1 cellular context compared by ENCODE assay signal in the genomic region with DNA sequence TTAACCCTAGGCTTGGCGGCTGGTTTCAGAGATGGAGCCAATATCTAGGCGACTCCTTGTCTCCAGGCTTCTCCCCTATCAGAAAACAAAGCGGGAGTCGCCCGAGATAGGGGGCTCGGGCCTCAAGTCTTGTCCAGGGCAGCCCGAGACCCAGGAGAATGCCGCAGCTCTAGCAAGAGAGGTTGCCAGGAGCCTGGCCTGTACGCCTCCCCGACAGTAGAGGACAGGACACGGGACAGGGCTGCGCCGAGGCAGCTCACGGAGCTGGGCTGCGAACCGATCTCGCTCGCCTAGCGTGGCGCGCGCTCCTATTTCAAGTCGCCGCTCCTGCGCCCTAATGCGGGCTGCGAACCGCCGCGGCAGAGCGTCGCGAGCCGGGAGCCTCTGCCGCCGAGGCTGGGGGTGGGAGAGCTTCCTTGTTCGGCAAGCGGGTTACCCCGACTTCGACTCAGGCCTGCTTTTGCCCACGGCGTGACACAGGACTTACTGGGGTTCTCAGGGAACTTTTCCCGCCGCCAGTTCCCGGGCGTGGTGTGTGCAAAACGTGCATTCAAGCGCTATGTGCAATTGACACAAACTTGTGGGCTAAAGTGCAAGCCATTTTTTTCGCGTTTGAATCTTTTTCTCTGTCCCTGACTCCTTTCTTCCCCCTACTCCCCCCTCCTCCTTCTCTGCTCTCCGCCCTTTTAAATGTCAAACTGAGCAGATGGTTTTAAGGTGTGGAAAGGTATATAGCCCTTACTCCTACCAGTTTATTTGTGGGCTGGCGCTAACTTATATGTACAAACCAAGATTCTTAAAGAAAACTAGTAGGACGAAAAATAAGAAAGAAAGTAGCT.
A peak's percentile ranks its signal among the peaks of the same experiment; 100 is the strongest.
TF ChIP-seq lines count a peak whose summit lies in the region.

No MANE protein-coding gene starts in this region.

TF ChIP-seq in HepG2, 621 proteins besides CTCF, POLR2A, EP300 and RAD21 (continued from another document):
- TF ChIP-seq, protein P1, sequence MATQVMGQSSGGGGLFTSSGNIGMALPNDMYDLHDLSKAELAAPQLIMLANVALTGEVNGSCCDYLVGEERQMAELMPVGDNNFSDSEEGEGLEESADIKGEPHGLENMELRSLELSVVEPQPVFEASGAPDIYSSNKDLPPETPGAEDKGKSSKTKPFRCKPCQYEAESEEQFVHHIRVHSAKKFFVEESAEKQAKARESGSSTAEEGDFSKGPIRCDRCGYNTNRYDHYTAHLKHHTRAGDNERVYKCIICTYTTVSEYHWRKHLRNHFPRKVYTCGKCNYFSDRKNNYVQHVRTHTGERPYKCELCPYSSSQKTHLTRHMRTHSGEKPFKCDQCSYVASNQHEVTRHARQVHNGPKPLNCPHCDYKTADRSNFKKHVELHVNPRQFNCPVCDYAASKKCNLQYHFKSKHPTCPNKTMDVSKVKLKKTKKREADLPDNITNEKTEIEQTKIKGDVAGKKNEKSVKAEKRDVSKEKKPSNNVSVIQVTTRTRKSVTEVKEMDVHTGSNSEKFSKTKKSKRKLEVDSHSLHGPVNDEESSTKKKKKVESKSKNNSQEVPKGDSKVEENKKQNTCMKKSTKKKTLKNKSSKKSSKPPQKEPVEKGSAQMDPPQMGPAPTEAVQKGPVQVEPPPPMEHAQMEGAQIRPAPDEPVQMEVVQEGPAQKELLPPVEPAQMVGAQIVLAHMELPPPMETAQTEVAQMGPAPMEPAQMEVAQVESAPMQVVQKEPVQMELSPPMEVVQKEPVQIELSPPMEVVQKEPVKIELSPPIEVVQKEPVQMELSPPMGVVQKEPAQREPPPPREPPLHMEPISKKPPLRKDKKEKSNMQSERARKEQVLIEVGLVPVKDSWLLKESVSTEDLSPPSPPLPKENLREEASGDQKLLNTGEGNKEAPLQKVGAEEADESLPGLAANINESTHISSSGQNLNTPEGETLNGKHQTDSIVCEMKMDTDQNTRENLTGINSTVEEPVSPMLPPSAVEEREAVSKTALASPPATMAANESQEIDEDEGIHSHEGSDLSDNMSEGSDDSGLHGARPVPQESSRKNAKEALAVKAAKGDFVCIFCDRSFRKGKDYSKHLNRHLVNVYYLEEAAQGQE (IDR thresholded peaks at IDR 0.05; ENCODE audit: borderline replicate concordance in 1 of 2, low read depth in 1 of 2, low read length in 2 of 2) = no peak
- TF ChIP-seq ARHGAP35 (CRISPR knock-in tag; IDR thresholded peaks at IDR 0.05; ENCODE audit: borderline replicate concordance) = no peak
- TF ChIP-seq SATB2 (CRISPR knock-in tag; IDR thresholded peaks at IDR 0.05) = no peak
- peak; percentile 38 for TF ChIP-seq ZNF687 (CRISPR knock-in tag; IDR thresholded peaks at IDR 0.05)
- peak; percentile 63; the same call in 1 of the 2 replicates for TF ChIP-seq ZBTB33 (CRISPR knock-in tag; IDR thresholded peaks at IDR 0.05)
- TF ChIP-seq ZNF282 (IDR thresholded peaks at IDR 0.05; ENCODE audit: partially characterized antibody) = no peak
- peak; percentile 88 for TF ChIP-seq RBFOX2 (IDR thresholded peaks at IDR 0.05; ENCODE audit: low read depth, low read length)
- 0 out of 2 replicates have a peak, but pooled peaks have one; percentile 31 for TF ChIP-seq DZIP1 (CRISPR knock-in tag; IDR thresholded peaks at IDR 0.05)
- TF ChIP-seq, protein P2, sequence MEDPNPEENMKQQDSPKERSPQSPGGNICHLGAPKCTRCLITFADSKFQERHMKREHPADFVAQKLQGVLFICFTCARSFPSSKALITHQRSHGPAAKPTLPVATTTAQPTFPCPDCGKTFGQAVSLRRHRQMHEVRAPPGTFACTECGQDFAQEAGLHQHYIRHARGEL (CRISPR knock-in tag; IDR thresholded peaks at IDR 0.05) = no peak
- TF ChIP-seq MTA1 (CRISPR knock-in tag; IDR thresholded peaks at IDR 0.05; ENCODE audit: borderline replicate concordance) = peak; percentile 20; the same call in 1 of the 2 replicates
- TF ChIP-seq SMARCE1 (IDR thresholded peaks at IDR 0.05; ENCODE audit: borderline replicate concordance) = no peak
- TF ChIP-seq SKI (IDR thresholded peaks at IDR 0.05; ENCODE audit: partially characterized antibody) = no peak
- TF ChIP-seq ZBTB38 (CRISPR knock-in tag; IDR thresholded peaks at IDR 0.05) = peak; percentile 97
- peak; percentile 63 for TF ChIP-seq AGO1 (IDR thresholded peaks at IDR 0.05; ENCODE audit: low read depth, low read length, poor library complexity, severe bottlenecking)
- peak; percentile 17 for TF ChIP-seq PRPF4 (IDR thresholded peaks at IDR 0.05; ENCODE audit: low read depth, low read length, poor library complexity, severe bottlenecking)
- TF ChIP-seq THAP11 (CRISPR knock-in tag; IDR thresholded peaks at IDR 0.05) = no peak
- no peak for TF ChIP-seq KMT2A (CRISPR knock-in tag; IDR thresholded peaks at IDR 0.05)
- TF ChIP-seq DPF2 (CRISPR knock-in tag; IDR thresholded peaks at IDR 0.05; ENCODE audit: borderline replicate concordance, low read depth) = no peak
- no peak for TF ChIP-seq GATAD2A (CRISPR knock-in tag; IDR thresholded peaks at IDR 0.05)
- 0 out of 2 replicates have a peak, but pooled peaks have one; percentile 25 for TF ChIP-seq ZNF280B (CRISPR knock-in tag; IDR thresholded peaks at IDR 0.05; ENCODE audit: borderline replicate concordance)
- no peak for TF ChIP-seq ZNF660 (CRISPR knock-in tag; IDR thresholded peaks at IDR 0.05; ENCODE audit: borderline replicate concordance, low read depth)
- 0 out of 2 replicates have a peak, but pooled peaks have one; percentile 14 for TF ChIP-seq RXRA (CRISPR knock-in tag; IDR thresholded peaks at IDR 0.05)
- no peak for TF ChIP-seq ZNF703 (CRISPR knock-in tag; IDR thresholded peaks at IDR 0.05; ENCODE audit: borderline replicate concordance)
- TF ChIP-seq AGO2 (optimal IDR thresholded peaks at IDR 0.05; ENCODE audit: low read depth, low read length) = peak; percentile 98
- TF ChIP-seq ZHX1 (CRISPR knock-in tag; IDR thresholded peaks at IDR 0.05; ENCODE audit: low read depth) = peak; percentile 54; the same call in 1 of the 2 replicates
- TF ChIP-seq ZXDC (CRISPR knock-in tag; IDR thresholded peaks at IDR 0.05) = no peak
- no peak for TF ChIP-seq SNAI1 (CRISPR knock-in tag; IDR thresholded peaks at IDR 0.05; ENCODE audit: borderline replicate concordance)
- TF ChIP-seq KLF11 (CRISPR knock-in tag; IDR thresholded peaks at IDR 0.05) = no peak
